In the genomic region with DNA sequence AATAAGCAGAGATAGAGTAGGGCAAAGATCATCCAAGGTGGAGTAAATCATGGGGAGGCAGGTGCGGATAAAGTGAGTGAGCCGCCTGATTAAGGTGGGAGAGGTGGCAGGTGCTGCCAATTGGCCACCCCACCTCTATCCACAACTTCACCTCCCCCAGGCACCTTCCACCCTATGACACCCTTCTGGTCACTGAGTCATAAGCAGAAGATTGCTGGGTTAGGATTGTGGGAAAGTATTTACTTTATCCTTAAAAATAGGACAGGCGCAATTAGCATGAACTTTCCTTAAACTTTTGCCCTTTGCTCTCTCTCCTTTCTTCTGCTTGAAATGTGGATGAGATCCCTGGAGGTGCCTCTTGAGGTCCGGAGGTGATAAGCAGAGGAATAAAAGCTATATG, we compare ENCODE assay signal across 37 cellular contexts. TPM values are rescaled to one million over a fixed set of nuclear protein-coding genes. Genes with fewer than 3 reads are reported as not detected.
"Had no signal": no experiment of that assay in that cellular context is flagged by ENCODE, and none has a peak within 500 bp of the region (broad histone marks: within the 10 kb centered on the region; RNA-seq: fewer than 3 reads in every experiment).

No MANE protein-coding gene starts in this region.

- FAIRE-seq: astrocyte, TTC549 had no signal

- H3K4me3 Mint-ChIP-seq: activated B cell treated with CpG ODN at 0.5 μM for 24 hours; activated CD4-positive, alpha-beta memory T cell treated with anti-CD3 and anti-CD28 coated beads for 36 hours; activated CD4-positive, alpha-beta T cell treated with anti-CD3 and anti-CD28 coated beads, Interleukin-2, amount 10 ng/mL, durations not matched to agents 24 days and 14 days; activated CD8-positive, alpha-beta T cell treated with anti-CD3 and anti-CD28 coated beads for 36 hours; activated naive CD4-positive, alpha-beta T cell treated with anti-CD3 and anti-CD28 coated beads for 36 hours; activated naive CD8-positive, alpha-beta T cell treated with anti-CD3 and anti-CD28 coated beads for 36 hours; activated T-cell treated with anti-CD3 and anti-CD28 coated beads, Interleukin-2, amount 50 U/mL, for 4 hours; activated T-cell treated with anti-CD3 and anti-CD28 coated beads, Interleukin-2, amount 50 U/mL, for 72 hours; activated T-helper 1 cell treated with anti-CD3 and anti-CD28 coated beads, Interleukin-12 subunit alpha, Interleukin-12 subunit beta, Interleukin-2, Interleukin-4 antibody, amounts not matched to agents 30 ng/mL and 10 ng/mL and 1 ng/mL, durations not matched to agents 14 hours and 24 hours and 36 hours; activated T-helper 17 cell treated with anti-CD3 and anti-CD28 coated beads, Interleukin-2, amount 50 U/mL, for 72 hours; T-helper 1 cell treated with Interleukin-12 subunit alpha and Interleukin-12 subunit beta and Interleukin-4 antibody, amounts not matched to agents 30 μg/mL and 1 μg/mL, for 36 hours; T-helper 2 cell treated with Interferon-gamma antibody and Interleukin-4, amounts not matched to agents 5 μg/mL and 100 μg/mL, for 36 hours had no signal

- H3K4me1 ChIP-seq: adrenal gland, body of pancreas, breast epithelium had no signal

- H3K36me3 Mint-ChIP-seq: activated CD4-positive, alpha-beta memory T cell treated with anti-CD3 and anti-CD28 coated beads for 36 hours; activated naive CD4-positive, alpha-beta T cell treated with anti-CD3 and anti-CD28 coated beads, Interleukin-2, amount 50 U/mL, for 72 hours; activated naive CD8-positive, alpha-beta T cell treated with anti-CD3 and anti-CD28 coated beads for 36 hours had no signal

- H3K9me3 Mint-ChIP-seq: activated B cell treated with CpG ODN at 0.5 μM for 24 hours; activated CD4-positive, alpha-beta memory T cell treated with anti-CD3 and anti-CD28 coated beads for 36 hours; activated CD4-positive, alpha-beta T cell treated with anti-CD3 and anti-CD28 coated beads, Interleukin-2, amount 10 ng/mL, durations not matched to agents 24 days and 14 days; activated CD8-positive, alpha-beta T cell treated with anti-CD3 and anti-CD28 coated beads for 36 hours; activated naive CD4-positive, alpha-beta T cell treated with anti-CD3 and anti-CD28 coated beads for 36 hours; activated naive CD4-positive, alpha-beta T cell treated with anti-CD3 and anti-CD28 coated beads, Interleukin-2, amount 50 U/mL, for 72 hours; activated naive CD8-positive, alpha-beta T cell treated with anti-CD3 and anti-CD28 coated beads for 36 hours; activated T-cell treated with anti-CD3 and anti-CD28 coated beads, Interleukin-2, amount 50 U/mL, for 4 hours; activated T-cell treated with anti-CD3 and anti-CD28 coated beads, Interleukin-2, amount 50 U/mL, for 72 hours; activated T-helper 1 cell treated with anti-CD3 and anti-CD28 coated beads, Interleukin-12 subunit alpha, Interleukin-12 subunit beta, Interleukin-2, Interleukin-4 antibody, amounts not matched to agents 30 ng/mL and 10 ng/mL and 1 ng/mL, durations not matched to agents 14 hours and 24 hours and 36 hours; activated T-helper 17 cell treated with anti-CD3 and anti-CD28 coated beads, Interleukin-2, amount 50 U/mL, for 72 hours; T-helper 1 cell treated with Interleukin-12 subunit alpha and Interleukin-12 subunit beta and Interleukin-4 antibody, amounts not matched to agents 30 μg/mL and 1 μg/mL, for 36 hours; T-helper 2 cell treated with Interferon-gamma antibody and Interleukin-4, amounts not matched to agents 5 μg/mL and 100 μg/mL, for 36 hours had no signal

- H3K36me3 ChIP-seq: adrenal gland, brain microvascular endothelial cell, breast epithelium had no signal

- H3K27ac ChIP-seq: adrenal gland, body of pancreas, brain microvascular endothelial cell, breast epithelium, VCaP had no signal

- H3K27me3 ChIP-seq: adrenal gland, body of pancreas, brain microvascular endothelial cell, breast epithelium had no signal

- H3K27ac Mint-ChIP-seq: activated B cell treated with CpG ODN at 0.5 μM for 24 hours; activated CD4-positive, alpha-beta memory T cell treated with anti-CD3 and anti-CD28 coated beads for 36 hours; activated CD4-positive, alpha-beta T cell treated with anti-CD3 and anti-CD28 coated beads, Interleukin-2, amount 10 ng/mL, durations not matched to agents 24 days and 14 days; activated CD8-positive, alpha-beta T cell treated with anti-CD3 and anti-CD28 coated beads for 36 hours; activated naive CD4-positive, alpha-beta T cell treated with anti-CD3 and anti-CD28 coated beads for 36 hours; activated naive CD4-positive, alpha-beta T cell treated with anti-CD3 and anti-CD28 coated beads, Interleukin-2, amount 50 U/mL, for 72 hours; activated naive CD8-positive, alpha-beta T cell treated with anti-CD3 and anti-CD28 coated beads for 36 hours; activated T-cell treated with anti-CD3 and anti-CD28 coated beads, Interleukin-2, amount 50 U/mL, for 72 hours; activated T-helper 1 cell treated with anti-CD3 and anti-CD28 coated beads, Interleukin-12 subunit alpha, Interleukin-12 subunit beta, Interleukin-2, Interleukin-4 antibody, amounts not matched to agents 30 ng/mL and 10 ng/mL and 1 ng/mL, durations not matched to agents 14 hours and 24 hours and 36 hours; activated T-helper 17 cell treated with anti-CD3 and anti-CD28 coated beads, Interleukin-2, amount 50 U/mL, for 72 hours; T-helper 1 cell treated with Interleukin-12 subunit alpha and Interleukin-12 subunit beta and Interleukin-4 antibody, amounts not matched to agents 30 μg/mL and 1 μg/mL, for 36 hours; T-helper 2 cell treated with Interferon-gamma antibody and Interleukin-4, amounts not matched to agents 5 μg/mL and 100 μg/mL, for 36 hours had no signal

- H3K4me1 Mint-ChIP-seq: activated B cell treated with CpG ODN at 0.5 μM for 24 hours; activated CD4-positive, alpha-beta T cell treated with anti-CD3 and anti-CD28 coated beads, Interleukin-2, amount 10 ng/mL, durations not matched to agents 24 days and 14 days; activated naive CD8-positive, alpha-beta T cell treated with anti-CD3 and anti-CD28 coated beads for 36 hours; activated T-helper 17 cell treated with anti-CD3 and anti-CD28 coated beads, Interleukin-2, amount 50 U/mL, for 72 hours had no signal

- DNase-seq: activated B cell treated with CpG ODN at 0.5 μM for 24 hours; activated CD4-positive, alpha-beta memory T cell treated with anti-CD3 and anti-CD28 coated beads for 36 hours; activated CD4-positive, alpha-beta T cell treated with anti-CD3 and anti-CD28 coated beads for 4 hours; activated CD4-positive, alpha-beta T cell treated with anti-CD3 and anti-CD28 coated beads, Interleukin-2, amount 10 ng/mL, durations not matched to agents 24 days and 14 days; activated CD4-positive, alpha-beta T cell treated with anti-CD3 and anti-CD28 coated beads, Interleukin-2, amount 50 U/mL, for 1 hour; activated CD4-positive, alpha-beta T cell treated with anti-CD3 and anti-CD28 coated beads, Interleukin-2, amount 50 U/mL, for 4 hours; activated CD4-positive, CD25-positive, alpha-beta regulatory T cell treated with anti-CD3 and anti-CD28 coated beads, Interleukin-2, amount 50 U/mL, for 72 hours; activated CD8-positive, alpha-beta memory T cell treated with anti-CD3 and anti-CD28 coated beads, Interleukin-2, amount 50 U/mL, for 4 hours; activated CD8-positive, alpha-beta T cell treated with anti-CD3 and anti-CD28 coated beads for 36 hours; activated effector memory CD4-positive, alpha-beta T cell treated with anti-CD3 and anti-CD28 coated beads, Interleukin-2, amount 50 U/mL, for 16 hours; activated gamma-delta T cell treated with Interleukin-2 at 50 U/mL for 16 hours; activated naive CD4-positive, alpha-beta T cell; activated naive CD4-positive, alpha-beta T cell treated with anti-CD3 and anti-CD28 coated beads for 36 hours; activated naive CD4-positive, alpha-beta T cell treated with anti-CD3 and anti-CD28 coated beads, Interleukin-2, amount 50 U/mL, for 16 hours; activated naive CD8-positive, alpha-beta T cell treated with anti-CD3 and anti-CD28 coated beads for 36 hours; activated T-cell treated with anti-CD3 and anti-CD28 coated beads for 4 hours; activated T-cell treated with anti-CD3 and anti-CD28 coated beads, Interleukin-2, amount 50 U/mL, for 1 hour; activated T-cell treated with anti-CD3 and anti-CD28 coated beads, Interleukin-2, amount 50 U/mL, for 4 hours; activated T-cell treated with anti-CD3 and anti-CD28 coated beads, Interleukin-2, amount 50 U/mL, for 72 hours; adrenal gland; amniotic stem cell; aorta; body of pancreas; brain microvascular endothelial cell; central memory CD4-positive, alpha-beta T cell; T-helper 2 cell; T-helper 9 cell had no signal

- H3K9me3 ChIP-seq: adrenal gland, body of pancreas, breast epithelium had no signal

- H3K4me3 ChIP-seq: adrenal gland, body of pancreas, breast epithelium had no signal

RNA-seq across cellular contexts. Expression of gene BMP4, which starts 14.9 kb away (rescaled TPM):
- total RNA-seq: activated CD4-positive, alpha-beta T cell treated with anti-CD3 and anti-CD28 coated beads, Interleukin-2, amount 10 ng/mL, durations not matched to agents 24 days and 14 days; activated CD8-positive, alpha-beta memory T cell treated with anti-CD3 and anti-CD28 coated beads for 36 hours; activated CD8-positive, alpha-beta T cell treated with anti-CD3 and anti-CD28 coated beads for 36 hours; activated naive CD4-positive, alpha-beta T cell treated with anti-CD3 and anti-CD28 coated beads for 36 hours; activated naive CD4-positive, alpha-beta T cell treated with anti-CD3 and anti-CD28 coated beads, Interleukin-2, amount 50 U/mL, for 72 hours; activated naive CD8-positive, alpha-beta T cell treated with anti-CD3 and anti-CD28 coated beads for 36 hours; activated T-helper 1 cell treated with anti-CD3 and anti-CD28 coated beads, Interleukin-12 subunit alpha, Interleukin-12 subunit beta, Interleukin-2, Interleukin-4 antibody, amounts not matched to agents 30 ng/mL and 10 ng/mL and 1 ng/mL, durations not matched to agents 14 hours and 24 hours and 36 hours had no signal
